8 cellular contexts compared by ENCODE assay signal in genomic region chr3:177345049-177345972, GRCh38.
A peak's percentile ranks its signal among the peaks of the same experiment; 100 is the strongest.
DNase-seq lines count a peak whose midpoint lies in the region; ATAC-seq and TF ChIP-seq lines count a peak whose summit lies in the region.

No MANE protein-coding gene starts in this region.

- TF ChIP-seq CTCF in neural crest cell (conservative IDR thresholded peaks at IDR 0.05), result no peak

- no peaks in the 10 kb centered on the region for H3K27me3 Mint-ChIP-seq in neural crest cell (ENCODE audit: low read depth)

- ATAC-seq in GM19372 (IDR thresholded peaks at IDR 0.05; ENCODE audit: low read depth, unreplicated experiment), result peak; percentile 82
- ATAC-seq in HG03521 (IDR thresholded peaks at IDR 0.05; ENCODE audit: unreplicated experiment), result peak; percentile 61

- peak; percentile 97 to 98 for DNase-seq in AML-193 (lab: John Stamatoyannopoulos, UW)
- peak; percentile 27 for DNase-seq in activated T-helper 1 cell treated with Interleukin-2 at 50 U/mL for 16 hours (ENCODE audit: low read depth)
- DNase-seq in fibroblast of peridontal ligament (ENCODE audit: extremely low read depth), result peak; percentile 96
- DNase-seq in neural crest cell (ENCODE audit: low read depth, low spot score), result no peak
- peak; percentile 82 for DNase-seq in superior temporal gyrus (ENCODE audit: extremely low spot score)

- peaks cover 4% of the 10 kb centered on the region for H3K9me3 Mint-ChIP-seq in neural crest cell

- H3K27ac Mint-ChIP-seq in neural crest cell (ENCODE audit: unreplicated experiment), result peak overlapping the region; percentile 95

- H3K4me3 Mint-ChIP-seq in neural crest cell, result peak overlapping the region; percentile 36

- H3K36me3 Mint-ChIP-seq in neural crest cell (ENCODE audit: low read depth), result no peaks in the 10 kb centered on the region

- H3K4me1 Mint-ChIP-seq in neural crest cell, result peaks cover 60% of the 10 kb centered on the region

TF ChIP-seq in PFSK-1, 5 proteins besides CTCF, POLR2A, EP300 and RAD21:
- TF ChIP-seq SIN3A (IDR thresholded peaks at IDR 0.05; ENCODE audit: borderline replicate concordance, insufficient read depth, low read length) (no peak), POLR2AphosphoS5 (IDR thresholded peaks at IDR 0.05; ENCODE audit: low read depth, low read length) (no peak), TAF1 (IDR thresholded peaks at IDR 0.05; ENCODE audit: borderline replicate concordance, insufficient read depth, low read length) (no peak), REST (IDR thresholded peaks at IDR 0.05; ENCODE audit: insufficient read depth in 1 of 2, low read depth in 2 of 2, low read length in 2 of 2) (peak in 1 of 2 experiments; percentile 68; a peak in 1 of 4 replicates), FOXP2 (optimal IDR thresholded peaks at IDR 0.05; ENCODE audit: borderline replicate concordance, extremely low read depth, extremely low read length, insufficient read depth) (peak; percentile 50)
